19 cellular contexts compared by ENCODE assay signal in genomic region chr15:95327661-95328060, GRCh38.
A peak's percentile ranks its signal among the peaks of the same experiment; 100 is the strongest.
DNase-seq lines count a peak whose midpoint lies in the region; ATAC-seq and TF ChIP-seq lines count a peak whose summit lies in the region.
"Had no signal": no experiment of that assay in that cellular context is flagged by ENCODE, and none has a peak within 500 bp of the region (broad histone marks: within the 10 kb centered on the region; RNA-seq: fewer than 3 reads in every experiment).

No MANE protein-coding gene starts in this region.

- H3K36me3 ChIP-seq in adrenal gland (replicated peaks in 1 of 2): no peaks in the 10 kb centered on the region
- H3K36me3 ChIP-seq: BLaER1, breast epithelium had no signal

- CTCF ChIA-PET in activated CD4-positive, alpha-beta memory T cell treated with anti-CD3 and anti-CD28 coated beads, Interleukin-2, amount 10 ng/mL, durations not matched to agents 7 days and 5 days (lab: Charles Lee): no interaction called here

- in situ Hi-C loops in G401 (cut with HindIII; ENCODE audit: low sequenced_read_pairs): no loop called here

- H3K4me1 ChIP-seq in adrenal gland (replicated peaks in 1 of 2): peaks cover 0 to 4% of the 10 kb centered on the region in 2 donors
- H3K4me1 ChIP-seq: BLaER1, breast epithelium, foreskin keratinocyte had no signal

- intact Hi-C loops in adrenal gland (cut with DNase I): no loop called here
- intact Hi-C loops in sciatic nerve (cut with DNase I): loop anchor here (5.0 kb wide), 1 partner anchor 1010 kb away; no protein-coding TSS in a partner anchor
- intact Hi-C loops in CD14-positive monocyte (cut with micrococcal nuclease): no loop called here

- H3K4me3 ChIP-seq in adrenal gland: peak overlapping the region in 1 of 4 donors; percentile 29
- H3K4me3 ChIP-seq: BLaER1 had no signal

- H3K4me1 Mint-ChIP-seq in CD14-positive monocyte: no peaks in the 10 kb centered on the region
- no peaks in the 10 kb centered on the region for H3K4me1 Mint-ChIP-seq in activated CD4-positive, alpha-beta memory T cell treated with anti-CD3 and anti-CD28 coated beads, Interleukin-2, amount 10 ng/mL, durations not matched to agents 7 days and 5 days

- peak overlapping the region in 4 of 5 donors; percentile 13 to 94 (median 78) for H3K27ac ChIP-seq in adrenal gland
- H3K27ac ChIP-seq in substantia nigra (ENCODE audit: low read depth, low read length, poor library complexity, severe bottlenecking): no peak overlapping the region
- H3K27ac ChIP-seq: BLaER1, foreskin keratinocyte had no signal

- H3K36me3 Mint-ChIP-seq in CD14-positive monocyte: no peaks in the 10 kb centered on the region
- H3K36me3 Mint-ChIP-seq in activated CD4-positive, alpha-beta memory T cell treated with anti-CD3 and anti-CD28 coated beads, Interleukin-2, amount 10 ng/mL, durations not matched to agents 7 days and 5 days (ENCODE audit: low read depth): no peaks in the 10 kb centered on the region
- H3K36me3 Mint-ChIP-seq: activated naive CD4-positive, alpha-beta T cell treated with anti-CD3 and anti-CD28 coated beads, Interleukin-2, amount 50 U/mL, for 24 hours had no signal

- TF ChIP-seq CTCF in adrenal gland (IDR thresholded peaks at IDR 0.05) (no peak), CD14-positive monocyte (IDR thresholded peaks at IDR 0.05) (no peak)

- 22 to 42% (median 33%) methylated on average over 10 of the region's 10 CpGs for WGBS in adrenal gland, 4 donors

- POLR2A ChIA-PET in activated CD4-positive, alpha-beta memory T cell treated with anti-CD3 and anti-CD28 coated beads, Interleukin-2, amount 10 ng/mL, durations not matched to agents 7 days and 5 days (lab: Charles Lee): no interaction called here

- peaks cover 8% of the 10 kb centered on the region for H3K27me3 ChIP-seq in adrenal gland
- H3K27me3 ChIP-seq: BLaER1 had no signal

- H3K27ac Mint-ChIP-seq in CD14-positive monocyte: no peak overlapping the region
- H3K27ac Mint-ChIP-seq in activated CD4-positive, alpha-beta memory T cell treated with anti-CD3 and anti-CD28 coated beads, Interleukin-2, amount 10 ng/mL, durations not matched to agents 7 days and 5 days: no peak overlapping the region
- H3K27ac Mint-ChIP-seq: activated naive CD4-positive, alpha-beta T cell treated with anti-CD3 and anti-CD28 coated beads, Interleukin-2, amount 50 U/mL, for 24 hours; effector memory CD8-positive, alpha-beta T cell had no signal

- no peaks in the 10 kb centered on the region for H3K9me3 ChIP-seq in adrenal gland (replicated peaks in 1 of 3)
- H3K9me3 ChIP-seq: breast epithelium had no signal

- TF ChIP-seq POLR2A in adrenal gland (IDR thresholded peaks at IDR 0.05): no peak

- ATAC-seq in sciatic nerve: peak; percentile 16
- ATAC-seq: effector memory CD8-positive, alpha-beta T cell had no signal

- DNase-seq in G401 (ENCODE audit: low spot score) (peak; percentile 5), adrenal gland (no peak), islet precursor cell (peak; percentile 52), sciatic nerve (ENCODE audit: low spot score) (peak; percentile 64), substantia nigra (lab: John Stamatoyannopoulos, UW) (no peak), CD14-positive monocyte (ENCODE audit: low spot score) (no peak)
- no peak for DNase-seq in stimulated activated CD4-positive, alpha-beta T cell treated with anti-CD3 and anti-CD28 coated beads, Interleukin-4, amount 100 ng/mL, for 24 hours
- DNase-seq in activated CD4-positive, alpha-beta memory T cell treated with anti-CD3 and anti-CD28 coated beads, Interleukin-2, amount 10 ng/mL, durations not matched to agents 7 days and 5 days: no peak
- DNase-seq: activated CD4-positive, CD25-positive, alpha-beta regulatory T cell treated with anti-CD3 and anti-CD28 coated beads, Interleukin-2, amount 50 U/mL, for 72 hours; DMS 273 treated with DMSO at 0.1 percent for 48 hours; effector memory CD8-positive, alpha-beta T cell; foreskin keratinocyte; midbrain; NCI-H2171 treated with DMSO at 0.1 percent for 48 hours; occipital lobe; T-helper 2 cell had no signal

- peak overlapping the region in 1 of 2 donors; percentile 31 for H3K4me3 Mint-ChIP-seq in CD14-positive monocyte
- no peak overlapping the region for H3K4me3 Mint-ChIP-seq in activated CD4-positive, alpha-beta memory T cell treated with anti-CD3 and anti-CD28 coated beads, Interleukin-2, amount 10 ng/mL, durations not matched to agents 7 days and 5 days
- H3K4me3 Mint-ChIP-seq: effector memory CD8-positive, alpha-beta T cell had no signal

- peaks cover 0 to 12% (median 3%) of the 10 kb centered on the region in 7 donors for H3K9me3 Mint-ChIP-seq in CD14-positive monocyte
- H3K9me3 Mint-ChIP-seq in activated CD4-positive, alpha-beta memory T cell treated with anti-CD3 and anti-CD28 coated beads, Interleukin-2, amount 10 ng/mL, durations not matched to agents 7 days and 5 days: no peaks in the 10 kb centered on the region
- H3K9me3 Mint-ChIP-seq: activated naive CD4-positive, alpha-beta T cell treated with anti-CD3 and anti-CD28 coated beads, Interleukin-2, amount 50 U/mL, for 24 hours; effector memory CD8-positive, alpha-beta T cell had no signal

- H3K27me3 Mint-ChIP-seq in CD14-positive monocyte (ENCODE audit: low read depth in 3 of 3): peaks cover 8 to 20% (median 14%) of the 10 kb centered on the region in 3 donors
- peaks cover 18% of the 10 kb centered on the region for H3K27me3 Mint-ChIP-seq in activated CD4-positive, alpha-beta memory T cell treated with anti-CD3 and anti-CD28 coated beads, Interleukin-2, amount 10 ng/mL, durations not matched to agents 7 days and 5 days

Comparison
In these comparisons a context has a peak if more than half of its experiments do, and no peak if none do; other contexts are left out.
1. DNase-seq: peak in G401 (single experiment), islet precursor cell (single experiment) and sciatic nerve (single experiment); none in adrenal gland (0 of 7), substantia nigra (0 of 49), CD14-positive monocyte (single experiment), stimulated activated CD4-positive, alpha-beta T cell treated with anti-CD3 and anti-CD28 coated beads, Interleukin-4, amount 100 ng/mL, for 24 hours (single experiment) and activated CD4-positive, alpha-beta memory T cell treated with anti-CD3 and anti-CD28 coated beads, Interleukin-2, amount 10 ng/mL, durations not matched to agents 7 days and 5 days (single experiment).